Comparison of ENCODE assay signal across 8 cellular contexts in genomic region chr19:2479556-2480194, GRCh38. TPM values are rescaled to one million over a fixed set of nuclear protein-coding genes. Genes with fewer than 3 reads are reported as not detected.
DNase-seq lines count a peak whose midpoint lies in the region; ATAC-seq and TF ChIP-seq lines count a peak whose summit lies in the region.

No MANE protein-coding gene starts in this region.

- H3K9ac ChIP-seq in IMR-90 (ENCODE audit: low read depth, low read length), result no peak overlapping the region

- POLR2A ChIA-PET in CD8-positive, alpha-beta T cell (lab: Charles Lee), result interaction anchor here (4.7 to 6.6 kb wide), 5 partner anchors 17 to 140 kb away, joined by 51 to 145 read pairs (median 67); no protein-coding TSS in a partner anchor
- POLR2A ChIA-PET in IMR-90 (lab: Charles Lee; ENCODE audit: unreplicated experiment), result interaction anchor here (0.5 kb wide), 1 partner anchor 99 kb away, joined by 3 read pairs; no protein-coding TSS in a partner anchor

- H3K9me1 ChIP-seq in IMR-90 (ENCODE audit: insufficient read depth, low read length), result no peaks in the 10 kb centered on the region

- H3K9me3 Mint-ChIP-seq in CD8-positive, alpha-beta T cell, result peaks cover 8% of the 10 kb centered on the region

- BruUV-seq in IMR-90 (replicated peaks; lab: Mats Ljungman, UMichigan), result no TSS peak

- no peak overlapping the region for H3K14ac ChIP-seq in IMR-90 (replicated peaks; ENCODE audit: low read depth, low read length)

- dilution Hi-C loops in IMR-90 (cut with HindIII; ENCODE audit: low sequenced_read_pairs, unreplicated experiment), result no loop called here

- no peaks in the 10 kb centered on the region for H3K27me3 Mint-ChIP-seq in CD8-positive, alpha-beta T cell (ENCODE audit: low read depth)

- peak overlapping the region; percentile 33; the same call in 1 of the 2 replicates for H4K91ac ChIP-seq in IMR-90 (ENCODE audit: insufficient read depth, low read depth, low read length)

- peak; percentile 83 for TF ChIP-seq POLR2A in IMR-90 (IDR thresholded peaks at IDR 0.05; ENCODE audit: low read depth, low read length)

- H3K79me1 ChIP-seq in IMR-90 (ENCODE audit: low read depth in 1 of 2, low read length in 2 of 2), result peaks cover 0 to 19% of the 10 kb centered on the region in 2 experiments; a peak in 1 of 4 replicates

- H3K56ac ChIP-seq in IMR-90 (ENCODE audit: extremely low read depth, insufficient read depth, low read length), result no peak overlapping the region

- DNase-seq in CD8-positive, alpha-beta T cell, result no peak
- DNase-seq in IMR-90 (no peak), coronary artery (ENCODE audit: low spot score) (no peak), NCI-H1417 (lab: John Stamatoyannopoulos, UW) (no peak), Kasumi-1 (lab: John Stamatoyannopoulos, UW) (no peak), NCI-H1694 treated with DMSO at 0.1 percent for 48 hours (lab: John Stamatoyannopoulos, UW) (no peak)

- no peak overlapping the region; the same call in 1 of the 2 replicates for H3K4me2 ChIP-seq in IMR-90 (ENCODE audit: low read depth, low read length)

- H3K9me3 ChIP-seq in CD8-positive, alpha-beta T cell (ENCODE audit: low read length), result peaks cover 4% of the 10 kb centered on the region
- H3K9me3 ChIP-seq in IMR-90 (ENCODE audit: control insufficient read depth, insufficient read depth, low read length) (peaks cover 17% of the 10 kb centered on the region), neutrophil (no peaks in the 10 kb centered on the region)

- H2BK20ac ChIP-seq in IMR-90 (ENCODE audit: low read depth, low read length), result no peak overlapping the region

- H2AK9ac ChIP-seq in IMR-90 (replicated peaks; ENCODE audit: low read depth, low read length, poor library complexity), result peak overlapping the region; percentile 52

- peaks cover 30% of the 10 kb centered on the region for H3K4me1 ChIP-seq in CD8-positive, alpha-beta T cell (ENCODE audit: insufficient read depth, low read length)
- H3K4me1 ChIP-seq in IMR-90 (ENCODE audit: control insufficient read depth, insufficient read depth, low read length) (peaks cover 4% of the 10 kb centered on the region; the same call in 1 of the 2 replicates), neutrophil (ENCODE audit: control insufficient read depth in 1 of 2, insufficient read depth in 1 of 2, low read depth in 1 of 2, low read length in 1 of 2) (peaks cover 32 to 36% of the 10 kb centered on the region in 2 experiments)

- H2AK5ac ChIP-seq in IMR-90 (ENCODE audit: low read depth, low read length), result peak overlapping the region; percentile 60

- H2BK120ac ChIP-seq in IMR-90 (ENCODE audit: low read depth, low read length), result no peak overlapping the region

- peak overlapping the region; percentile 100 for H3K4me3 ChIP-seq in CD8-positive, alpha-beta T cell (ENCODE audit: low read depth, low read length)
- H3K4me3 ChIP-seq in IMR-90 (ENCODE audit: insufficient read depth, low read depth, low read length), result no peak overlapping the region
- H3K4me3 ChIP-seq in coronary artery, result peak overlapping the region; percentile 88
- H3K4me3 ChIP-seq in neutrophil (ENCODE audit: low read depth in 1 of 2, low read length in 1 of 2), result peak overlapping the region; percentile 98 to 100

- TF ChIP-seq RAD21 in IMR-90 (IDR thresholded peaks at IDR 0.05; ENCODE audit: low read length), result no peak; the same call in 1 of the 2 replicates

- ATAC-seq in CD8-positive, alpha-beta T cell, result no peak
- ATAC-seq in IMR-90 (ENCODE audit: low read depth) (no peak), GM21526 (IDR thresholded peaks at IDR 0.05; ENCODE audit: low FRiP score, unreplicated experiment) (no peak)

- peaks cover 36% of the 10 kb centered on the region for H4K20me1 ChIP-seq in IMR-90 (ENCODE audit: insufficient read depth, low read length)

- TF ChIP-seq CTCF in CD8-positive, alpha-beta T cell (IDR thresholded peaks at IDR 0.05), result no peak
- TF ChIP-seq CTCF in IMR-90 (conservative IDR thresholded peaks at IDR 0.05; ENCODE audit: low read depth, low read length) (no peak), coronary artery (IDR thresholded peaks at IDR 0.05) (no peak), neutrophil (IDR thresholded peaks at IDR 0.05) (no peak)

- H3K4me3 Mint-ChIP-seq in CD8-positive, alpha-beta T cell, result peak overlapping the region; percentile 76

- H3K27me3 ChIP-seq in CD8-positive, alpha-beta T cell (ENCODE audit: insufficient read depth, low read length), result no peaks in the 10 kb centered on the region
- H3K27me3 ChIP-seq in IMR-90 (ENCODE audit: control insufficient read depth, insufficient read depth, low read length) (no peaks in the 10 kb centered on the region), neutrophil (no peaks in the 10 kb centered on the region)

- peak overlapping the region; percentile 83; the same call in 1 of the 2 replicates for H3K4ac ChIP-seq in IMR-90 (ENCODE audit: low read depth, low read length)

- H3K36me3 ChIP-seq in CD8-positive, alpha-beta T cell (ENCODE audit: insufficient read depth, low read length), result no peaks in the 10 kb centered on the region
- peaks cover 4% of the 10 kb centered on the region; the same call in 1 of the 2 replicates for H3K36me3 ChIP-seq in IMR-90 (ENCODE audit: control insufficient read depth, insufficient read depth, low read length)
- H3K36me3 ChIP-seq in neutrophil, result peaks cover 17% of the 10 kb centered on the region

- in situ Hi-C loops in IMR-90 (cut with MboI; ENCODE audit: low sequenced_read_pairs), result loop anchor here (5.0 kb wide), 1 partner anchor 58 kb away; no protein-coding TSS in a partner anchor

- peak overlapping the region; percentile 85 for H3K27ac ChIP-seq in CD8-positive, alpha-beta T cell (ENCODE audit: low read depth, low read length)
- H3K27ac ChIP-seq in IMR-90 (ENCODE audit: insufficient read depth, low read length) (no peak overlapping the region; the same call in 1 of the 2 replicates), coronary artery (peak overlapping the region; percentile 88 to 96), neutrophil (peak overlapping the region; percentile 20)

- peaks cover 23% of the 10 kb centered on the region for H3K4me1 Mint-ChIP-seq in CD8-positive, alpha-beta T cell (ENCODE audit: low read depth)

- 75% methylated on average over 11 of the region's 20 CpGs; no CpG with 5 or more reads in 1 of the 2 experiments for WGBS in IMR-90 (ENCODE audit: extremely low coverage in 2 of 2, insufficient read length in 1 of 2), 2 experiments

- CTCF ChIA-PET in CD8-positive, alpha-beta T cell (lab: Charles Lee), result interaction anchor here (1.8 to 22.0 kb wide), 2 partner anchors 100 to 135 kb away, joined by 6 to 380 read pairs; no protein-coding TSS in a partner anchor
- CTCF ChIA-PET in IMR-90 (lab: Yijun Ruan, JAX), result interaction anchor here (1.1 kb wide), 1 partner anchor 17 kb away, joined by 3 read pairs; no protein-coding TSS in a partner anchor

- H3K27ac Mint-ChIP-seq in CD8-positive, alpha-beta T cell, result peak overlapping the region; percentile 60

- no peak overlapping the region for H2AFZ ChIP-seq in IMR-90 (replicated peaks; ENCODE audit: low read length, poor library complexity)

- H4K8ac ChIP-seq in IMR-90 (ENCODE audit: low read depth in 2 of 2, low read length in 2 of 2), result no peak overlapping the region; a peak in 1 of 4 replicates

- H2BK15ac ChIP-seq in IMR-90 (ENCODE audit: low read depth, low read length), result 0 out of 3 replicates have a peak overlapping the region, but pooled peaks have one; percentile 9

- H3K36me3 Mint-ChIP-seq in CD8-positive, alpha-beta T cell, result peaks cover 29% of the 10 kb centered on the region

- intact Hi-C loops in CD8-positive, alpha-beta T cell (cut with DNase I, micrococcal nuclease), result loop anchor here (2.0 to 5.0 kb wide), 6 partner anchors 38 to 397 kb away; partner anchors contain the start of genes AP3D1 (in 1 of the 2), PLEKHJ1 (in 1 of the 2) and SF3A2 (in 1 of the 2)
- intact Hi-C loops in IMR-90 (cut with micrococcal nuclease), result loop anchor here (10.0 kb wide), 1 partner anchor 265 kb away; the partner anchor contains the start of gene SLC39A3

- no peak overlapping the region for H3K23ac ChIP-seq in IMR-90 (ENCODE audit: low read depth, low read length)

- no peak overlapping the region for H4K5ac ChIP-seq in IMR-90 (ENCODE audit: low read depth, low read length)

- no peak overlapping the region for H2BK5ac ChIP-seq in IMR-90 (ENCODE audit: low read depth, low read length, poor library complexity, severe bottlenecking)

- no peak overlapping the region for H3K18ac ChIP-seq in IMR-90 (ENCODE audit: low read depth, low read length)

TF ChIP-seq in IMR-90, 13 proteins besides CTCF, POLR2A, EP300 and RAD21:
- TF ChIP-seq RFX5 (IDR thresholded peaks at IDR 0.05; ENCODE audit: low read depth, low read length) (no peak), CHD1 (IDR thresholded peaks at IDR 0.05; ENCODE audit: low read depth, low read length) (no peak), BHLHE40 (IDR thresholded peaks at IDR 0.05; ENCODE audit: low read depth, low read length) (no peak), ELK1 (IDR thresholded peaks at IDR 0.05; ENCODE audit: borderline replicate concordance, low read depth, low read length) (no peak), SMC3 (IDR thresholded peaks at IDR 0.05; ENCODE audit: low read depth, low read length) (peak; percentile 19; the same call in 1 of the 2 replicates)
TF ChIP-seq in IMR-90: peak in this region for 1.

RNA-seq across cellular contexts. Expression of gene GADD45B, which starts 3.7 kb away (rescaled TPM):
- 100 to 1,000 TPM; 441 to 446 TPM for total RNA-seq in CD8-positive, alpha-beta T cell
- total RNA-seq in IMR-90 (2012; rRNA removed), result 28.1 and 30.1 TPM in 2 replicates
- polyA plus RNA-seq in IMR-90 (2012; rRNA removed), result 84.0 and 106 TPM in 2 replicates
- polyA plus RNA-seq in IMR-90 (2012; cell fraction: cytosol; rRNA removed), result 70.3 and 87.0 TPM in 2 replicates
- 301 and 400 TPM in 2 replicates for polyA plus RNA-seq in IMR-90 (2012; cell fraction: nucleus; rRNA removed; ENCODE audit: low replicate concordance)

RNA-seq across cellular contexts. Expression of gene LMNB2, which starts 22.9 kb away (rescaled TPM):
- total RNA-seq in CD8-positive, alpha-beta T cell, result 10 to 100 TPM; 13.5 to 15.9 TPM
- 104 and 108 TPM in 2 replicates for total RNA-seq in IMR-90 (2012; rRNA removed)
- 106 and 117 TPM in 2 replicates for polyA plus RNA-seq in IMR-90 (2012; rRNA removed)
- 57.0 and 66.3 TPM in 2 replicates for polyA plus RNA-seq in IMR-90 (2012; cell fraction: cytosol; rRNA removed)
- 88.6 and 109 TPM in 2 replicates for polyA plus RNA-seq in IMR-90 (2012; cell fraction: nucleus; rRNA removed; ENCODE audit: low replicate concordance)

RNA-seq across cellular contexts. Expression of gene TIMM13, which starts 52.3 kb away (rescaled TPM):
- 10 to 100 TPM; 21.5 to 24.4 TPM for total RNA-seq in CD8-positive, alpha-beta T cell
- 21.0 and 29.2 TPM in 2 replicates for total RNA-seq in IMR-90 (2012; rRNA removed)
- polyA plus RNA-seq in IMR-90 (2012; rRNA removed), result 62.3 and 93.7 TPM in 2 replicates
- 73.2 and 85.8 TPM in 2 replicates for polyA plus RNA-seq in IMR-90 (2012; cell fraction: cytosol; rRNA removed)
- polyA plus RNA-seq in IMR-90 (2012; cell fraction: nucleus; rRNA removed; ENCODE audit: low replicate concordance), result 30.1 and 56.4 TPM in 2 replicates

Comparison
In these comparisons a context has a peak if more than half of its experiments do, and no peak if none do; other contexts are left out.
1. RNA of gene GADD45B, which starts 3.7 kb away (total RNA-seq): 441 to 446 TPM in CD8-positive, alpha-beta T cell; 28.1 to 30.1 TPM in IMR-90; every median in the first group is over 10 times any median in the second.